10 cellular contexts compared by ENCODE assay signal in the genomic region with DNA sequence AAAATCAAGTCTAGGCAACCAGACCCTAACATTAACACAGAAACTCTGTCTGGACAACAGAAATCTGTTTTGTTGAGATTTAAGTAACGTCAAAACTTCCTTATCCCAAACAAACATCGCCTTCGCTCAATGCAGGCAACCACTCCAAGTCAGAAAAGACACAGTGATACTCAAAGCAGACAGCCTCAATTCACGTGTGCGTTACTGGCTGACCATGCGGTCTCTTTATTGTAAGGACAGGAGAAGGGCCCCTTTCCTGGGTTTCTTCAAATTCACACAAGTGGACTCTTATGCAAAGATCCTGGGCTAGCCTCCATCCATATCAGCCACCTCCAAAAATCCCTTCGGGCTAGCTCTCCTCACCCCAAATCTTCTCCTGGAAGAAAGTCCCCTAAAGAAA.
A peak's percentile ranks its signal among the peaks of the same experiment; 100 is the strongest.
DNase-seq lines count a peak whose midpoint lies in the region; ATAC-seq and TF ChIP-seq lines count a peak whose summit lies in the region.
"Had no signal": no experiment of that assay in that cellular context is flagged by ENCODE, and none has a peak within 500 bp of the region (broad histone marks: within the 10 kb centered on the region; RNA-seq: fewer than 3 reads in every experiment).

No MANE protein-coding gene starts in this region.

- peak overlapping the region; percentile 20 for H3K4me3 Mint-ChIP-seq in activated CD4-positive, alpha-beta T cell treated with anti-CD3 and anti-CD28 coated beads for 36 hours
- no peak overlapping the region for H3K4me3 Mint-ChIP-seq in activated T-cell treated with anti-CD3 and anti-CD28 coated beads, Interleukin-2, amount 50 U/mL, for 24 hours

- peak overlapping the region; percentile 17 for H3K4me3 ChIP-seq in WI38 (ENCODE audit: low read depth, low read length)
- H3K4me3 ChIP-seq in transverse colon: peak overlapping the region in 3 of 4 donors; percentile 1 to 71 (median 1)
- H3K4me3 ChIP-seq: lung had no signal

- peaks cover 0 to 23% (median 17%) of the 10 kb centered on the region in 4 donors for H3K4me1 ChIP-seq in transverse colon

- POLR2A ChIA-PET in activated CD4-positive, alpha-beta T cell treated with anti-CD3 and anti-CD28 coated beads for 36 hours (lab: Charles Lee): no interaction called here

- H3K4me1 Mint-ChIP-seq in activated CD4-positive, alpha-beta T cell treated with anti-CD3 and anti-CD28 coated beads for 36 hours: peaks cover 27% of the 10 kb centered on the region
- H3K4me1 Mint-ChIP-seq in activated T-cell treated with anti-CD3 and anti-CD28 coated beads, Interleukin-2, amount 50 U/mL, for 24 hours (ENCODE audit: low read depth): peaks cover 27% of the 10 kb centered on the region

- TF ChIP-seq POLR2A in transverse colon (IDR thresholded peaks at IDR 0.05): no peak

- peaks cover 31% of the 10 kb centered on the region for H3K27me3 Mint-ChIP-seq in activated CD4-positive, alpha-beta T cell treated with anti-CD3 and anti-CD28 coated beads for 36 hours
- H3K27me3 Mint-ChIP-seq in activated T-cell treated with anti-CD3 and anti-CD28 coated beads, Interleukin-2, amount 50 U/mL, for 24 hours: peaks cover 65% of the 10 kb centered on the region

- in situ Hi-C loops in transverse colon (cut with MboI; ENCODE audit: low pct_ligation_motif_present in 1 of 4, low pct_unique_long_range_greater_than_20kb in 1 of 4, low sequenced_read_pairs in 3 of 4): loop anchor here in 1 of 4 donors (10.0 kb wide), 1 partner anchor 66 kb away; no protein-coding TSS in a partner anchor

- no peak for TF ChIP-seq EP300 in transverse colon (IDR thresholded peaks at IDR 0.05; ENCODE audit: low read depth)

- H3K27me3 ChIP-seq in transverse colon: peaks cover 19% of the 10 kb centered on the region

- no peaks in the 10 kb centered on the region for H3K36me3 ChIP-seq in transverse colon

- no peaks in the 10 kb centered on the region for H3K9me3 ChIP-seq in transverse colon

- peak overlapping the region; percentile 75 to 90 (median 84) for H3K27ac ChIP-seq in transverse colon

- intact Hi-C loops in activated CD4-positive, alpha-beta T cell treated with anti-CD3 and anti-CD28 coated beads for 36 hours (cut with DNase I, micrococcal nuclease): no loop called here
- intact Hi-C loops in transverse colon (cut with DNase I; ENCODE audit: low total_unique reads): no loop called here

- no peak for TF ChIP-seq CTCF in WI38 (IDR thresholded peaks at IDR 0.05; ENCODE audit: low read depth, low read length)
- no peak for TF ChIP-seq CTCF in transverse colon (IDR thresholded peaks at IDR 0.05)

- CTCF ChIA-PET in activated CD4-positive, alpha-beta T cell treated with anti-CD3 and anti-CD28 coated beads for 36 hours (lab: Charles Lee): interaction anchor here (0.5 to 2.3 kb wide), 5 partner anchors 28 to 314 kb away, joined by 3 to 9 read pairs (median 3); no protein-coding TSS in a partner anchor

- no peak overlapping the region for H3K27ac Mint-ChIP-seq in activated CD4-positive, alpha-beta T cell treated with anti-CD3 and anti-CD28 coated beads for 36 hours
- H3K27ac Mint-ChIP-seq in activated T-cell treated with anti-CD3 and anti-CD28 coated beads, Interleukin-2, amount 50 U/mL, for 24 hours: no peak overlapping the region

- ATAC-seq in activated CD4-positive, alpha-beta T cell treated with anti-CD3 and anti-CD28 coated beads for 36 hours: no peak
- ATAC-seq in GM19023 (IDR thresholded peaks at IDR 0.05; ENCODE audit: unreplicated experiment): no peak

- DNase-seq in activated CD4-positive, alpha-beta T cell treated with anti-CD3 and anti-CD28 coated beads for 36 hours: no peak
- no peak for DNase-seq in activated CD4-positive, alpha-beta T cell treated with anti-CD3 and anti-CD28 coated beads, Interleukin-2, amount 50 U/mL, for 48 hours
- DNase-seq in inferior parietal cortex (ENCODE audit: extremely low spot score) (peak; percentile 29), transverse colon (no peak), GM03348 (ENCODE audit: low spot score) (no peak)
- no peak for DNase-seq in activated T-cell treated with anti-CD3 and anti-CD28 coated beads, Interleukin-2, amount 50 U/mL, for 24 hours

- H3K36me3 Mint-ChIP-seq in activated CD4-positive, alpha-beta T cell treated with anti-CD3 and anti-CD28 coated beads for 36 hours (ENCODE audit: low read depth): no peaks in the 10 kb centered on the region
- H3K36me3 Mint-ChIP-seq in activated T-cell treated with anti-CD3 and anti-CD28 coated beads, Interleukin-2, amount 50 U/mL, for 24 hours (ENCODE audit: low read depth): no peaks in the 10 kb centered on the region

- no peaks in the 10 kb centered on the region for H3K9me3 Mint-ChIP-seq in activated CD4-positive, alpha-beta T cell treated with anti-CD3 and anti-CD28 coated beads for 36 hours (ENCODE audit: low read depth)
- H3K9me3 Mint-ChIP-seq in activated T-cell treated with anti-CD3 and anti-CD28 coated beads, Interleukin-2, amount 50 U/mL, for 24 hours: no peaks in the 10 kb centered on the region
- H3K9me3 Mint-ChIP-seq: activated T-helper 1 cell treated with anti-CD3 and anti-CD28 coated beads, Interleukin-12 subunit alpha, Interleukin-12 subunit beta, Interleukin-2, Interleukin-4 antibody, amounts not matched to agents 30 ng/mL and 10 ng/mL and 1 ng/mL, durations not matched to agents 14 hours and 24 hours and 36 hours had no signal

- WGBS in transverse colon (ENCODE audit: low coverage in 1 of 2), 2 donors: 39 to 55% methylated on average over 2 to 7 of the region's 7 CpGs
